Comparison of ENCODE assay signal across 1 cellular context in the genomic region with DNA sequence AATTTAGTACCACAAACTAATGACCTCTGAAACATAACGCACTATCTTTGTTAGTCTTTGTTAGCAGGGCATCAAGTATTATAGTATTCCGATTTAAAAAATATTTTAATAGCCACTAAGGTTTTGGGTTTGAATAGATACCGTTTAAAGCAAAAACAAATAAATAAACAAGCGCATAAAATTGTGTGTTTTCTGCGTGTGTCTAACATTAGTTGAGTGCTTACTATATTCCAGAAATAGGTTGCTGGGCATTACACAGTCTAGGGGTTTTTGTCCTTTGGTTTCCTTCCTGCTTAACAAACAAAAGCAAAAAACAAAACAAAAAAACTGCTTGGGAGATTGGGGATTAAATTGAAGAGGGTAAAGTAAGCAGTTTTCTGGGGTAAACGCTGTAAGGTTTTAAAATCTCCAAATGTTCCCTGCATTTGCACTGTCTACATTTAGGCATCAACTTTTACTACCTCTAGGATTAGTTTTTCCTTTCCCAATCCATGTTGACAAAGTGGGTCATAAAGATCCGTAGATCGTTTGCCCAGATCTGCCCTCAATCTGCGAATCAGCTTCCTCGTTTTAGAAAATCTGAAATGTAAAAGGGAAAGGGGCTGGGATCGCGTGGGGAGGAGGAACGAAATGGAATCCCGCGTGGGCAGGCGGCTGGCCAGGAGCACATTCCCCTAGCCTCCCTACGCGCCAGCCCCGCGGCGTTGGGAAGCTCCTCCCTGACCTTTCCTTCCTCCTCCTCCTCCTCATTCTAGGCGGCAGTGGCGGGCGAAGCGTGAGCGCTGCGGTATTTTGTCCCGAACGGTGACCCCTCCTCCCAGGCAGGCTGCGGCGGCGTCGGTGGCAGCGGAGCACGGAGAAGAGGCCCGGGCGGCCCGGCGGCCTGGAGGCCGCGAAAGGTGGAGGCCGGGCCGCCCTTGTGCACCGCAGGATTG.
TF ChIP-seq lines count a peak whose summit lies in the region.

TSS of gene KCTD3 (plus strand) at position 749 of the 935 bp plus-strand sequence. CDS start 382 bp downstream, outside the sequence.

TF ChIP-seq in HepG2, 621 proteins besides CTCF, POLR2A, EP300 and RAD21 (continued from another document and continues in another):
- TF ChIP-seq, protein P1, sequence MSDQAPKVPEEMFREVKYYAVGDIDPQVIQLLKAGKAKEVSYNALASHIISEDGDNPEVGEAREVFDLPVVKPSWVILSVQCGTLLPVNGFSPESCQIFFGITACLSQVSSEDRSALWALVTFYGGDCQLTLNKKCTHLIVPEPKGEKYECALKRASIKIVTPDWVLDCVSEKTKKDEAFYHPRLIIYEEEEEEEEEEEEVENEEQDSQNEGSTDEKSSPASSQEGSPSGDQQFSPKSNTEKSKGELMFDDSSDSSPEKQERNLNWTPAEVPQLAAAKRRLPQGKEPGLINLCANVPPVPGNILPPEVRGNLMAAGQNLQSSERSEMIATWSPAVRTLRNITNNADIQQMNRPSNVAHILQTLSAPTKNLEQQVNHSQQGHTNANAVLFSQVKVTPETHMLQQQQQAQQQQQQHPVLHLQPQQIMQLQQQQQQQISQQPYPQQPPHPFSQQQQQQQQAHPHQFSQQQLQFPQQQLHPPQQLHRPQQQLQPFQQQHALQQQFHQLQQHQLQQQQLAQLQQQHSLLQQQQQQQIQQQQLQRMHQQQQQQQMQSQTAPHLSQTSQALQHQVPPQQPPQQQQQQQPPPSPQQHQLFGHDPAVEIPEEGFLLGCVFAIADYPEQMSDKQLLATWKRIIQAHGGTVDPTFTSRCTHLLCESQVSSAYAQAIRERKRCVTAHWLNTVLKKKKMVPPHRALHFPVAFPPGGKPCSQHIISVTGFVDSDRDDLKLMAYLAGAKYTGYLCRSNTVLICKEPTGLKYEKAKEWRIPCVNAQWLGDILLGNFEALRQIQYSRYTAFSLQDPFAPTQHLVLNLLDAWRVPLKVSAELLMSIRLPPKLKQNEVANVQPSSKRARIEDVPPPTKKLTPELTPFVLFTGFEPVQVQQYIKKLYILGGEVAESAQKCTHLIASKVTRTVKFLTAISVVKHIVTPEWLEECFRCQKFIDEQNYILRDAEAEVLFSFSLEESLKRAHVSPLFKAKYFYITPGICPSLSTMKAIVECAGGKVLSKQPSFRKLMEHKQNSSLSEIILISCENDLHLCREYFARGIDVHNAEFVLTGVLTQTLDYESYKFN (CRISPR knock-in tag; conservative IDR thresholded peaks at IDR 0.05): peak; percentile 27; the same call in 1 of the 2 replicates
- no peak for TF ChIP-seq ZNF775 (CRISPR knock-in tag; IDR thresholded peaks at IDR 0.05; ENCODE audit: borderline replicate concordance)
- TF ChIP-seq ZNF24 (IDR thresholded peaks at IDR 0.05): no peak
- TF ChIP-seq ZNF562 (CRISPR knock-in tag; IDR thresholded peaks at IDR 0.05; ENCODE audit: borderline replicate concordance): no peak
- peak; percentile 70; the same call in 1 of the 2 replicates for TF ChIP-seq ZBTB2 (CRISPR knock-in tag; IDR thresholded peaks at IDR 0.05; ENCODE audit: low read depth)
- TF ChIP-seq, protein P2, sequence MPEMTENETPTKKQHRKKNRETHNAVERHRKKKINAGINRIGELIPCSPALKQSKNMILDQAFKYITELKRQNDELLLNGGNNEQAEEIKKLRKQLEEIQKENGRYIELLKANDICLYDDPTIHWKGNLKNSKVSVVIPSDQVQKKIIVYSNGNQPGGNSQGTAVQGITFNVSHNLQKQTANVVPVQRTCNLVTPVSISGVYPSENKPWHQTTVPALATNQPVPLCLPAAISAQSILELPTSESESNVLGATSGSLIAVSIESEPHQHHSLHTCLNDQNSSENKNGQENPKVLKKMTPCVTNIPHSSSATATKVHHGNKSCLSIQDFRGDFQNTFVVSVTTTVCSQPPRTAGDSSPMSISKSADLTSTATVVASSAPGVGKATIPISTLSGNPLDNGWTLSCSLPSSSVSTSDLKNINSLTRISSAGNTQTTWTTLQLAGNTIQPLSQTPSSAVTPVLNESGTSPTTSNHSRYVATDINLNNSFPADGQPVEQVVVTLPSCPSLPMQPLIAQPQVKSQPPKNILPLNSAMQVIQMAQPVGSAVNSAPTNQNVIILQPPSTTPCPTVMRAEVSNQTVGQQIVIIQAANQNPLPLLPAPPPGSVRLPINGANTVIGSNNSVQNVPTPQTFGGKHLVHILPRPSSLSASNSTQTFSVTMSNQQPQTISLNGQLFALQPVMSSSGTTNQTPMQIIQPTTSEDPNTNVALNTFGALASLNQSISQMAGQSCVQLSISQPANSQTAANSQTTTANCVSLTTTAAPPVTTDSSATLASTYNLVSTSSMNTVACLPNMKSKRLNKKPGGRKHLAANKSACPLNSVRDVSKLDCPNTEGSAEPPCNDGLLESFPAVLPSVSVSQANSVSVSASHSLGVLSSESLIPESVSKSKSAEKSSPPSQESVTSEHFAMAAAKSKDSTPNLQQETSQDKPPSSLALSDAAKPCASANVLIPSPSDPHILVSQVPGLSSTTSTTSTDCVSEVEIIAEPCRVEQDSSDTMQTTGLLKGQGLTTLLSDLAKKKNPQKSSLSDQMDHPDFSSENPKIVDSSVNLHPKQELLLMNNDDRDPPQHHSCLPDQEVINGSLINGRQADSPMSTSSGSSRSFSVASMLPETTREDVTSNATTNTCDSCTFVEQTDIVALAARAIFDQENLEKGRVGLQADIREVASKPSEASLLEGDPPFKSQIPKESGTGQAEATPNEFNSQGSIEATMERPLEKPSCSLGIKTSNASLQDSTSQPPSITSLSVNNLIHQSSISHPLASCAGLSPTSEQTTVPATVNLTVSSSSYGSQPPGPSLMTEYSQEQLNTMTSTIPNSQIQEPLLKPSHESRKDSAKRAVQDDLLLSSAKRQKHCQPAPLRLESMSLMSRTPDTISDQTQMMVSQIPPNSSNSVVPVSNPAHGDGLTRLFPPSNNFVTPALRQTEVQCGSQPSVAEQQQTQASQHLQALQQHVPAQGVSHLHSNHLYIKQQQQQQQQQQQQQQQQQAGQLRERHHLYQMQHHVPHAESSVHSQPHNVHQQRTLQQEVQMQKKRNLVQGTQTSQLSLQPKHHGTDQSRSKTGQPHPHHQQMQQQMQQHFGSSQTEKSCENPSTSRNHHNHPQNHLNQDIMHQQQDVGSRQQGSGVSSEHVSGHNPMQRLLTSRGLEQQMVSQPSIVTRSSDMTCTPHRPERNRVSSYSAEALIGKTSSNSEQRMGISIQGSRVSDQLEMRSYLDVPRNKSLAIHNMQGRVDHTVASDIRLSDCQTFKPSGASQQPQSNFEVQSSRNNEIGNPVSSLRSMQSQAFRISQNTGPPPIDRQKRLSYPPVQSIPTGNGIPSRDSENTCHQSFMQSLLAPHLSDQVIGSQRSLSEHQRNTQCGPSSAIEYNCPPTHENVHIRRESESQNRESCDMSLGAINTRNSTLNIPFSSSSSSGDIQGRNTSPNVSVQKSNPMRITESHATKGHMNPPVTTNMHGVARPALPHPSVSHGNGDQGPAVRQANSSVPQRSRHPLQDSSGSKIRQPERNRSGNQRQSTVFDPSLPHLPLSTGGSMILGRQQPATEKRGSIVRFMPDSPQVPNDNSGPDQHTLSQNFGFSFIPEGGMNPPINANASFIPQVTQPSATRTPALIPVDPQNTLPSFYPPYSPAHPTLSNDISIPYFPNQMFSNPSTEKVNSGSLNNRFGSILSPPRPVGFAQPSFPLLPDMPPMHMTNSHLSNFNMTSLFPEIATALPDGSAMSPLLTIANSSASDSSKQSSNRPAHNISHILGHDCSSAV (CRISPR knock-in tag; IDR thresholded peaks at IDR 0.05; ENCODE audit: borderline replicate concordance): no peak
- TF ChIP-seq, protein P3, sequence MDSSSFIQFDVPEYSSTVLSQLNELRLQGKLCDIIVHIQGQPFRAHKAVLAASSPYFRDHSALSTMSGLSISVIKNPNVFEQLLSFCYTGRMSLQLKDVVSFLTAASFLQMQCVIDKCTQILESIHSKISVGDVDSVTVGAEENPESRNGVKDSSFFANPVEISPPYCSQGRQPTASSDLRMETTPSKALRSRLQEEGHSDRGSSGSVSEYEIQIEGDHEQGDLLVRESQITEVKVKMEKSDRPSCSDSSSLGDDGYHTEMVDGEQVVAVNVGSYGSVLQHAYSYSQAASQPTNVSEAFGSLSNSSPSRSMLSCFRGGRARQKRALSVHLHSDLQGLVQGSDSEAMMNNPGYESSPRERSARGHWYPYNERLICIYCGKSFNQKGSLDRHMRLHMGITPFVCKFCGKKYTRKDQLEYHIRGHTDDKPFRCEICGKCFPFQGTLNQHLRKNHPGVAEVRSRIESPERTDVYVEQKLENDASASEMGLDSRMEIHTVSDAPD (CRISPR knock-in tag; IDR thresholded peaks at IDR 0.05): 0 out of 2 replicates have a peak, but pooled peaks have one; percentile 34
- peak; percentile 70; the same call in 1 of the 2 replicates for TF ChIP-seq GATAD1 (CRISPR knock-in tag; IDR thresholded peaks at IDR 0.05)
- no peak; the same call in 1 of the 2 replicates for TF ChIP-seq MEF2D (CRISPR knock-in tag; IDR thresholded peaks at IDR 0.05)
- TF ChIP-seq SPEN (CRISPR knock-in tag; IDR thresholded peaks at IDR 0.05; ENCODE audit: low read depth): peak; percentile 91
- peak; percentile 67 for TF ChIP-seq FOXA3 (CRISPR knock-in tag; IDR thresholded peaks at IDR 0.05)
- no peak; the same call in 1 of the 2 replicates for TF ChIP-seq ZNF12 (CRISPR knock-in tag; IDR thresholded peaks at IDR 0.05)
- no peak for TF ChIP-seq ZNF260 (CRISPR knock-in tag; IDR thresholded peaks at IDR 0.05; ENCODE audit: borderline replicate concordance, low read depth)
- no peak for TF ChIP-seq EEA1 (CRISPR knock-in tag; IDR thresholded peaks at IDR 0.05; ENCODE audit: borderline replicate concordance)
- no peak for TF ChIP-seq CENPX (CRISPR knock-in tag; IDR thresholded peaks at IDR 0.05)
- TF ChIP-seq ZNF180 (CRISPR knock-in tag; IDR thresholded peaks at IDR 0.05; ENCODE audit: borderline replicate concordance, low read depth): no peak
- TF ChIP-seq ZNF282 (IDR thresholded peaks at IDR 0.05; ENCODE audit: partially characterized antibody): no peak
- TF ChIP-seq HNRNPUL1 (IDR thresholded peaks at IDR 0.05; ENCODE audit: low read depth, low read length): no peak
- TF ChIP-seq GLI4 (CRISPR knock-in tag; IDR thresholded peaks at IDR 0.05; ENCODE audit: borderline replicate concordance): no peak
- peak; percentile 94 for TF ChIP-seq ZFAT (CRISPR knock-in tag; conservative IDR thresholded peaks at IDR 0.05)
- no peak for TF ChIP-seq ZNF549 (CRISPR knock-in tag; IDR thresholded peaks at IDR 0.05)
- TF ChIP-seq ZNF879 (CRISPR knock-in tag; IDR thresholded peaks at IDR 0.05): peak; percentile 62; the same call in 1 of the 2 replicates
- peak; percentile 82 for TF ChIP-seq GATAD2A (CRISPR knock-in tag; IDR thresholded peaks at IDR 0.05)
- peak; percentile 94 for TF ChIP-seq POLR2G (IDR thresholded peaks at IDR 0.05; ENCODE audit: low read depth, low read length)
- peak; percentile 73 for TF ChIP-seq SAP130 (CRISPR knock-in tag; IDR thresholded peaks at IDR 0.05; ENCODE audit: low read depth)
- peak; percentile 55; the same call in 1 of the 2 replicates for TF ChIP-seq ZNF317 (CRISPR knock-in tag; IDR thresholded peaks at IDR 0.05)
- no peak for TF ChIP-seq PTBP1 (IDR thresholded peaks at IDR 0.05; ENCODE audit: low read depth, low read length, poor library complexity, severe bottlenecking)
- peak; percentile 69; the same call in 1 of the 2 replicates for TF ChIP-seq MYNN (CRISPR knock-in tag; IDR thresholded peaks at IDR 0.05; ENCODE audit: low read depth)
- no peak for TF ChIP-seq ZNF253 (CRISPR knock-in tag; IDR thresholded peaks at IDR 0.05; ENCODE audit: borderline replicate concordance)
- no peak for TF ChIP-seq SIX1 (CRISPR knock-in tag; IDR thresholded peaks at IDR 0.05; ENCODE audit: borderline replicate concordance)
- TF ChIP-seq EHMT2 (IDR thresholded peaks at IDR 0.05; ENCODE audit: borderline replicate concordance, low read depth, low read length): no peak
- peak; percentile 53; the same call in 1 of the 2 replicates for TF ChIP-seq MIER2 (CRISPR knock-in tag; IDR thresholded peaks at IDR 0.05)
- TF ChIP-seq ETV5 (CRISPR knock-in tag; IDR thresholded peaks at IDR 0.05; ENCODE audit: borderline replicate concordance): 0 out of 2 replicates have a peak, but pooled peaks have one; percentile 15
- TF ChIP-seq KAT7 (CRISPR knock-in tag; IDR thresholded peaks at IDR 0.05; ENCODE audit: borderline replicate concordance): peak; percentile 98
- TF ChIP-seq SOX5 (CRISPR knock-in tag; IDR thresholded peaks at IDR 0.05; ENCODE audit: borderline replicate concordance): peak; percentile 57; the same call in 1 of the 2 replicates
- TF ChIP-seq, protein P4, sequence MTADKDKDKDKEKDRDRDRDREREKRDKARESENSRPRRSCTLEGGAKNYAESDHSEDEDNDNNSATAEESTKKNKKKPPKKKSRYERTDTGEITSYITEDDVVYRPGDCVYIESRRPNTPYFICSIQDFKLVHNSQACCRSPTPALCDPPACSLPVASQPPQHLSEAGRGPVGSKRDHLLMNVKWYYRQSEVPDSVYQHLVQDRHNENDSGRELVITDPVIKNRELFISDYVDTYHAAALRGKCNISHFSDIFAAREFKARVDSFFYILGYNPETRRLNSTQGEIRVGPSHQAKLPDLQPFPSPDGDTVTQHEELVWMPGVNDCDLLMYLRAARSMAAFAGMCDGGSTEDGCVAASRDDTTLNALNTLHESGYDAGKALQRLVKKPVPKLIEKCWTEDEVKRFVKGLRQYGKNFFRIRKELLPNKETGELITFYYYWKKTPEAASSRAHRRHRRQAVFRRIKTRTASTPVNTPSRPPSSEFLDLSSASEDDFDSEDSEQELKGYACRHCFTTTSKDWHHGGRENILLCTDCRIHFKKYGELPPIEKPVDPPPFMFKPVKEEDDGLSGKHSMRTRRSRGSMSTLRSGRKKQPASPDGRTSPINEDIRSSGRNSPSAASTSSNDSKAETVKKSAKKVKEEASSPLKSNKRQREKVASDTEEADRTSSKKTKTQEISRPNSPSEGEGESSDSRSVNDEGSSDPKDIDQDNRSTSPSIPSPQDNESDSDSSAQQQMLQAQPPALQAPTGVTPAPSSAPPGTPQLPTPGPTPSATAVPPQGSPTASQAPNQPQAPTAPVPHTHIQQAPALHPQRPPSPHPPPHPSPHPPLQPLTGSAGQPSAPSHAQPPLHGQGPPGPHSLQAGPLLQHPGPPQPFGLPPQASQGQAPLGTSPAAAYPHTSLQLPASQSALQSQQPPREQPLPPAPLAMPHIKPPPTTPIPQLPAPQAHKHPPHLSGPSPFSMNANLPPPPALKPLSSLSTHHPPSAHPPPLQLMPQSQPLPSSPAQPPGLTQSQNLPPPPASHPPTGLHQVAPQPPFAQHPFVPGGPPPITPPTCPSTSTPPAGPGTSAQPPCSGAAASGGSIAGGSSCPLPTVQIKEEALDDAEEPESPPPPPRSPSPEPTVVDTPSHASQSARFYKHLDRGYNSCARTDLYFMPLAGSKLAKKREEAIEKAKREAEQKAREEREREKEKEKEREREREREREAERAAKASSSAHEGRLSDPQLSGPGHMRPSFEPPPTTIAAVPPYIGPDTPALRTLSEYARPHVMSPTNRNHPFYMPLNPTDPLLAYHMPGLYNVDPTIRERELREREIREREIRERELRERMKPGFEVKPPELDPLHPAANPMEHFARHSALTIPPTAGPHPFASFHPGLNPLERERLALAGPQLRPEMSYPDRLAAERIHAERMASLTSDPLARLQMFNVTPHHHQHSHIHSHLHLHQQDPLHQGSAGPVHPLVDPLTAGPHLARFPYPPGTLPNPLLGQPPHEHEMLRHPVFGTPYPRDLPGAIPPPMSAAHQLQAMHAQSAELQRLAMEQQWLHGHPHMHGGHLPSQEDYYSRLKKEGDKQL (CRISPR knock-in tag; IDR thresholded peaks at IDR 0.05; ENCODE audit: low read depth): 0 out of 2 replicates have a peak, but pooled peaks have one; percentile 24
